Comparison of ENCODE assay signal across 1 cellular context in the genomic region with DNA sequence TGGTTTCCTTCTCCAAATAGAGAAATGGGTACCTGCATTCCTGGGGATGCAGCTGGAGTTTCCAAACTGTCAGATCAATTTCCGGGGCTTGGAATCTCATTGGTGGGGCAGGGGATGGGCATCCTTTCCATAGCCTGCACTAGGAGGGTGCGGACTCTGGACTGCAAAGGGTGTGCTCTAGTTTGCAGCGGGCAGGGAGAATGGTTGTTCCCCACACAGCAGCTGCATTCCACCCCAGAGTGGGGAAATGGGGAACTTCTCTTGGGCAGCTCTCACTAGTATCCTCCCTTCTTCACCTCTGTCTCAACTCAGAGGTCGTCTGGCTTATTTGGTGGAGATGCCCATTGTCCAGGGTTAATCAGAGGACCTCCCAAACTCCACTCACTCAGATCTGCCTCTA.
TF ChIP-seq lines count a peak whose summit lies in the region.

No MANE protein-coding gene starts in this region.

TF ChIP-seq in HCT116, 20 proteins besides CTCF, POLR2A, EP300 and RAD21:
- TF ChIP-seq TCF7L2 (IDR thresholded peaks at IDR 0.05; ENCODE audit: borderline replicate concordance, extremely low read depth, insufficient read depth, insufficient read length) (no peak), EZH2phosphoT487 (IDR thresholded peaks at IDR 0.05; ENCODE audit: borderline replicate concordance) (no peak), CEBPB (IDR thresholded peaks at IDR 0.05; ENCODE audit: low read depth) (no peak), YY1 (IDR thresholded peaks at IDR 0.05; ENCODE audit: extremely low read depth, insufficient replicate concordance, low read depth, low read length) (no peak), SP1 (IDR thresholded peaks at IDR 0.05; ENCODE audit: low read depth) (no peak), SIN3A (IDR thresholded peaks at IDR 0.05; ENCODE audit: low read depth) (no peak), ZNF274 (IDR thresholded peaks at IDR 0.05; ENCODE audit: low read depth, low read length) (no peak)
- TF ChIP-seq, protein P1, sequence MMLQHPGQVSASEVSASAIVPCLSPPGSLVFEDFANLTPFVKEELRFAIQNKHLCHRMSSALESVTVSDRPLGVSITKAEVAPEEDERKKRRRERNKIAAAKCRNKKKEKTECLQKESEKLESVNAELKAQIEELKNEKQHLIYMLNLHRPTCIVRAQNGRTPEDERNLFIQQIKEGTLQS (IDR thresholded peaks at IDR 0.05): no peak
